ENCODE assay signal across 8 cellular contexts in the genomic region with DNA sequence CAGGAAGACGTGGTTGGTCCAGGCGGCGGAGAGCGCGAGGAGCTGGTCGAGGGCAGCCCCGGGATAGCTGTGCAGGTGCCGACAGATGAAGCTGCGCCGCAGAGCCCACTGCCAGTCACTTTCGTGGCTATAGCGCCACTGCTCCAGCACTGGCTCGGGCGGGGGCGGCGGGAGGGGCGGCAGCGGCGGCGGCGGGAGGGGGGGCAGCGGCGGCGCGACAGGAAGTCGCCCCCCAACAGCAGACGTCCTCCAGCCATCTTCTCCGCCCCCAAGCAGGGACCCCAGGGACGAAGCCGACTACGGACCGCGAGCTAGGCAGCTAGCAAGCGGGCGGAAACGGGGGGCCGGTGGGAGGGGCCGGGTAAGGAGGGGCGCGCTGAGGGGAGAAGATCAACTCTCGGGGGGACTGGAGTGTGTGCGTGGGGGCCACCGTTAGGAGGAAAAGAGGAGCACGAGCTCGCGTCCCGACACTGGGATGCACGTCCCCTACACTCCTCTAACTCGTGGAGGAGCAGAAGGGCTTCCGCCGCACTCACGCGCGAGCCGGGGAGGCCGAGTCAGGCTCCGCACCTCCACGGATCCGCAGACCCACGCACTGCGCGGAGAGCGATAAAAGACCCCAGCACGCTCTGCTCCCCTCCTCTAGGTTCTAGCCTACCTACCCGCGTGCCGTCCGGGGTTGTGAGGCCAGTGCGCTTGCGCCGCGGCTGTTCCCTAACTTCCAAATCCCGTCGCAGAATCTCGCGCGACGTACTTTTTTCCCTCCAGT. TPM values are rescaled to one million over a fixed set of nuclear protein-coding genes. Genes with fewer than 3 reads are reported as not detected.
DNase-seq lines count a peak whose midpoint lies in the region; ATAC-seq lines count a peak whose summit lies in the region.

A gene (minus strand): TSS at position 686 of the 769 bp plus-strand sequence.

- peak; percentile 66 for ATAC-seq in HG03439 (IDR thresholded peaks at IDR 0.05; ENCODE audit: unreplicated experiment)

- DNase-seq in Ammon's horn (ENCODE audit: low spot score) (peak; percentile 91), GM19238 (ENCODE audit: insufficient read length, low spot score) (peak; percentile 58), NCI-H526 (lab: John Stamatoyannopoulos, UW) (peak; percentile 75 to 94), mesenteric fat pad (ENCODE audit: low spot score) (peak; percentile 96)
- peak; percentile 92 for DNase-seq in activated CD8-positive, alpha-beta memory T cell treated with anti-CD3 and anti-CD28 coated beads for 24 hours
- peak; percentile 87 for DNase-seq in effector CD8-positive, alpha-beta T cell (lab: John Stamatoyannopoulos, UW)
- peak; percentile 60 for DNase-seq in stimulated activated CD8-positive, alpha-beta memory T cell treated with anti-CD3 and anti-CD28 coated beads, Interleukin-15, amount 100 ng/mL, for 24 hours (ENCODE audit: low read depth)

RNA-seq across cellular contexts. Expression of the gene that starts here (rescaled TPM):
- 8.0 TPM for total RNA-seq in mesenteric fat pad

Comparison
In these comparisons a context has a peak if more than half of its experiments do, and no peak if none do; other contexts are left out.
1. Peak in every context shown above with its lines: DNase-seq and ATAC-seq.